In the genomic region with DNA sequence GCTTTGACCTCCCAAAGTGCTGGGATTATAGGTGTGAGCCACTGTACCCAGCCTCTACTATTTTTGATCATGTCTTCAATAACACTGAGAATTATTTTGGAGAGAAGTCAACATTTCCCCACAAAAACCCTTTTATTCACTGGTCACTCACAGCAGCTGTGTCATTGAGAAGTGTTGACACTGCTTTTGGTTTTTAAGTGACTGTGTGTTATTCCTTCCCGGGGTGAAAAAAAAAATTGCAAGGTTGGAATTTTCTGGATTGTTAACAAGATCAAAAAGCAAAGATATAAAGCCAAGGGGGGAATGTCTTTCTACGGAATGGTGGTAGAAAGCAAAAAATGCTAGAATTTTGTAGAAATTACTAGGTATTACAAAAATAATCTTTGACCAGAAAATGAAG, we compare ENCODE assay signal across 16 cellular contexts.
DNase-seq lines count a peak whose midpoint lies in the region; ATAC-seq and TF ChIP-seq lines count a peak whose summit lies in the region.
"Had no signal": no experiment of that assay in that cellular context is flagged by ENCODE, and none has a peak within 500 bp of the region (broad histone marks: within the 10 kb centered on the region; RNA-seq: fewer than 3 reads in every experiment).

No MANE protein-coding gene starts in this region.

- CTCF ChIA-PET in HCT116 (lab: Charles Lee): interaction anchor here (1.6 kb wide), 1 partner anchor 89 kb away, joined by 6 read pairs; no protein-coding TSS in a partner anchor
- CTCF ChIA-PET in activated CD4-positive, alpha-beta T cell treated with anti-CD3 and anti-CD28 coated beads, Interleukin-2, amount 10 ng/mL, durations not matched to agents 7 days and 5 days (lab: Charles Lee): no interaction called here

- H3K4me3 ChIP-seq in HCT116 (replicated peaks in 1 of 2; ENCODE audit: low read depth in 1 of 2, low read length in 2 of 2) (no peak overlapping the region), SJSA1 (no peak overlapping the region), hepatocyte (no peak overlapping the region)
- H3K4me3 ChIP-seq: vagina had no signal

- H3K9me3 Mint-ChIP-seq in activated CD4-positive, alpha-beta T cell treated with anti-CD3 and anti-CD28 coated beads, Interleukin-2, amount 10 ng/mL, durations not matched to agents 7 days and 5 days: no peaks in the 10 kb centered on the region

- H3K4me2 ChIP-seq in HCT116 (ENCODE audit: low read length): 0 out of 2 replicates have a peak overlapping the region, but pooled peaks have one; percentile 67
- no peak overlapping the region for H3K4me2 ChIP-seq in hepatocyte
- H3K4me2 ChIP-seq: KMS-11 had no signal

- DNase-seq in HCT116 (ENCODE audit: low read depth, low spot score) (no peak), SJSA1 (ENCODE audit: low read depth in 1 of 2, low spot score in 2 of 2) (no peak), hepatocyte (ENCODE audit: low spot score) (no peak), pons (ENCODE audit: low spot score) (peak; percentile 83), NOMO-1 treated with dmso at 0.1 percent for 144 hours (lab: John Stamatoyannopoulos, UW; ENCODE audit: unreplicated experiment) (no peak)
- DNase-seq in activated CD4-positive, alpha-beta T cell treated with anti-CD3 and anti-CD28 coated beads, Interleukin-2, amount 10 ng/mL, durations not matched to agents 7 days and 5 days: no peak
- DNase-seq: activated naive CD4-positive, alpha-beta T cell treated with anti-CD3 and anti-CD28 coated beads, Interleukin-2, amount 50 U/mL, for 16 hours; activated T-cell treated with anti-CD3 and anti-CD28 coated beads, Interleukin-2, amount 50 U/mL, for 1 hour; AML-193; central memory CD4-positive, alpha-beta T cell; foreskin keratinocyte; NCI-H1436 treated with DMSO at 0.1 percent for 48 hours had no signal

- H3K27ac ChIP-seq in HCT116 (ENCODE audit: low read depth, low read length): no peak overlapping the region
- H3K27ac ChIP-seq in SJSA1: peak overlapping the region; percentile 47; the same call in 1 of the 2 replicates
- peak overlapping the region; percentile 69 for H3K27ac ChIP-seq in hepatocyte
- H3K27ac ChIP-seq: foreskin keratinocyte, KMS-11 had no signal

- no peak overlapping the region for H3K9ac ChIP-seq in HCT116 (ENCODE audit: low read length)
- H3K9ac ChIP-seq: KMS-11 had no signal

- H3K27me3 Mint-ChIP-seq in activated CD4-positive, alpha-beta T cell treated with anti-CD3 and anti-CD28 coated beads, Interleukin-2, amount 10 ng/mL, durations not matched to agents 7 days and 5 days: no peaks in the 10 kb centered on the region

- 46% methylated on average over 2 of the region's 2 CpGs for WGBS in hepatocyte (ENCODE audit: low lambda C conversion rate, missing lambda C conversion rate)

- intact Hi-C loops in HCT116 (cut with micrococcal nuclease): no loop called here

- no TSS peak for BruUV-seq in HCT116 (replicated peaks; lab: Mats Ljungman, UMichigan)

- H3K4me1 Mint-ChIP-seq in activated CD4-positive, alpha-beta T cell treated with anti-CD3 and anti-CD28 coated beads, Interleukin-2, amount 10 ng/mL, durations not matched to agents 7 days and 5 days: no peaks in the 10 kb centered on the region

- ATAC-seq in HCT116 (no peak), GM21381 (IDR thresholded peaks at IDR 0.05; ENCODE audit: unreplicated experiment) (no peak), HG03039 (IDR thresholded peaks at IDR 0.05; ENCODE audit: unreplicated experiment) (no peak)
- ATAC-seq: foreskin keratinocyte had no signal

- no peak overlapping the region for H3K27ac Mint-ChIP-seq in activated CD4-positive, alpha-beta T cell treated with anti-CD3 and anti-CD28 coated beads, Interleukin-2, amount 10 ng/mL, durations not matched to agents 7 days and 5 days

- RAD21 ChIA-PET in HCT116 (lab: Charles Lee; ENCODE audit: low non-redundant PET in 1 of 2, low total read pairs in 2 of 2, uncharacterized antibody in 2 of 2, unreplicated experiment in 2 of 2): no interaction called here

- H3K36me3 ChIP-seq in HCT116 (ENCODE audit: control insufficient read depth in 1 of 2, insufficient read depth in 2 of 2, low read length in 2 of 2): no peaks in the 10 kb centered on the region
- no peaks in the 10 kb centered on the region for H3K36me3 ChIP-seq in SJSA1
- H3K36me3 ChIP-seq in hepatocyte (replicated peaks; ENCODE audit: insufficient read depth, low read depth): no peaks in the 10 kb centered on the region
- H3K36me3 ChIP-seq: vagina had no signal

- no peaks in the 10 kb centered on the region for H3K9me2 ChIP-seq in HCT116 (ENCODE audit: insufficient read depth)
- H3K9me2 ChIP-seq in hepatocyte (replicated peaks; ENCODE audit: insufficient read depth): no peaks in the 10 kb centered on the region

- H3K9me3 ChIP-seq in HCT116 (ENCODE audit: control insufficient read depth in 1 of 2, insufficient read depth in 1 of 2, low read depth in 1 of 2, low read length in 2 of 2) (no peaks in the 10 kb centered on the region), SJSA1 (replicated peaks) (no peaks in the 10 kb centered on the region), hepatocyte (ENCODE audit: low read depth) (no peaks in the 10 kb centered on the region)
- H3K9me3 ChIP-seq: vagina had no signal

- TF ChIP-seq CTCF in HCT116 (IDR thresholded peaks at IDR 0.05 in 2 of 3, conservative IDR thresholded peaks at IDR 0.05 in 1 of 3; ENCODE audit: borderline replicate concordance in 1 of 3, insufficient read depth in 1 of 3, low read depth in 2 of 3, low read length in 2 of 3): no peak
- TF ChIP-seq CTCF in hepatocyte (IDR thresholded peaks at IDR 0.05; ENCODE audit: poor library complexity): no peak

- no peaks in the 10 kb centered on the region for H3K27me3 ChIP-seq in HCT116 (ENCODE audit: insufficient read depth, low read length)
- no peaks in the 10 kb centered on the region for H3K27me3 ChIP-seq in SJSA1 (replicated peaks)
- no peaks in the 10 kb centered on the region for H3K27me3 ChIP-seq in hepatocyte
- H3K27me3 ChIP-seq: foreskin keratinocyte, vagina had no signal

- no peak overlapping the region for H3K4me3 Mint-ChIP-seq in activated CD4-positive, alpha-beta T cell treated with anti-CD3 and anti-CD28 coated beads, Interleukin-2, amount 10 ng/mL, durations not matched to agents 7 days and 5 days

- H3K36me3 Mint-ChIP-seq in activated CD4-positive, alpha-beta T cell treated with anti-CD3 and anti-CD28 coated beads, Interleukin-2, amount 10 ng/mL, durations not matched to agents 7 days and 5 days (ENCODE audit: low read depth): no peaks in the 10 kb centered on the region

- no peak for TF ChIP-seq POLR2A in HCT116 (IDR thresholded peaks at IDR 0.05; ENCODE audit: borderline replicate concordance, extremely low read depth, insufficient read depth, insufficient read length)

- H4K20me1 ChIP-seq in HCT116 (ENCODE audit: insufficient read depth): no peaks in the 10 kb centered on the region; the same call in 1 of the 2 replicates
- H4K20me1 ChIP-seq in hepatocyte (ENCODE audit: insufficient read depth, poor library complexity, severe bottlenecking): no peaks in the 10 kb centered on the region

- no peak for TF ChIP-seq RAD21 in HCT116 (IDR thresholded peaks at IDR 0.05; ENCODE audit: low read depth)

- H3K4me1 ChIP-seq in HCT116 (ENCODE audit: control insufficient read depth in 1 of 2, insufficient read depth in 2 of 2, low read length in 2 of 2) (peaks cover 21 to 24% of the 10 kb centered on the region in 2 experiments), SJSA1 (replicated peaks) (peaks cover 34% of the 10 kb centered on the region), hepatocyte (ENCODE audit: insufficient read depth) (peaks cover 29% of the 10 kb centered on the region)

- no peaks in the 10 kb centered on the region; the same call in 1 of the 2 replicates for H3K79me2 ChIP-seq in HCT116 (ENCODE audit: insufficient read depth, low read length)
- peaks cover 74% of the 10 kb centered on the region for H3K79me2 ChIP-seq in hepatocyte

- POLR2A ChIA-PET in HCT116 (lab: Charles Lee): no interaction called here
- POLR2A ChIA-PET in activated CD4-positive, alpha-beta T cell treated with anti-CD3 and anti-CD28 coated beads, Interleukin-2, amount 10 ng/mL, durations not matched to agents 7 days and 5 days (lab: Charles Lee): no interaction called here

- no peak overlapping the region for H2AFZ ChIP-seq in HCT116 (ENCODE audit: low read depth, low read length, poor library complexity, severe bottlenecking)
- no peak overlapping the region for H2AFZ ChIP-seq in hepatocyte

TF ChIP-seq in HCT116, 20 proteins besides CTCF, POLR2A, EP300 and RAD21 (continues in another document):
- TF ChIP-seq EGR1 (IDR thresholded peaks at IDR 0.05; ENCODE audit: low read depth) (no peak), POLR2AphosphoS5 (IDR thresholded peaks at IDR 0.05; ENCODE audit: low read depth, low read length) (no peak), TCF7L2 (IDR thresholded peaks at IDR 0.05; ENCODE audit: borderline replicate concordance, extremely low read depth, insufficient read depth, insufficient read length) (no peak), YY1 (IDR thresholded peaks at IDR 0.05; ENCODE audit: extremely low read depth, insufficient replicate concordance, low read depth, low read length) (no peak), ZNF274 (IDR thresholded peaks at IDR 0.05; ENCODE audit: low read depth, low read length) (no peak), JUND (IDR thresholded peaks at IDR 0.05) (no peak), FOSL1 (IDR thresholded peaks at IDR 0.05; ENCODE audit: low read depth) (no peak)
- TF ChIP-seq, protein P1, sequence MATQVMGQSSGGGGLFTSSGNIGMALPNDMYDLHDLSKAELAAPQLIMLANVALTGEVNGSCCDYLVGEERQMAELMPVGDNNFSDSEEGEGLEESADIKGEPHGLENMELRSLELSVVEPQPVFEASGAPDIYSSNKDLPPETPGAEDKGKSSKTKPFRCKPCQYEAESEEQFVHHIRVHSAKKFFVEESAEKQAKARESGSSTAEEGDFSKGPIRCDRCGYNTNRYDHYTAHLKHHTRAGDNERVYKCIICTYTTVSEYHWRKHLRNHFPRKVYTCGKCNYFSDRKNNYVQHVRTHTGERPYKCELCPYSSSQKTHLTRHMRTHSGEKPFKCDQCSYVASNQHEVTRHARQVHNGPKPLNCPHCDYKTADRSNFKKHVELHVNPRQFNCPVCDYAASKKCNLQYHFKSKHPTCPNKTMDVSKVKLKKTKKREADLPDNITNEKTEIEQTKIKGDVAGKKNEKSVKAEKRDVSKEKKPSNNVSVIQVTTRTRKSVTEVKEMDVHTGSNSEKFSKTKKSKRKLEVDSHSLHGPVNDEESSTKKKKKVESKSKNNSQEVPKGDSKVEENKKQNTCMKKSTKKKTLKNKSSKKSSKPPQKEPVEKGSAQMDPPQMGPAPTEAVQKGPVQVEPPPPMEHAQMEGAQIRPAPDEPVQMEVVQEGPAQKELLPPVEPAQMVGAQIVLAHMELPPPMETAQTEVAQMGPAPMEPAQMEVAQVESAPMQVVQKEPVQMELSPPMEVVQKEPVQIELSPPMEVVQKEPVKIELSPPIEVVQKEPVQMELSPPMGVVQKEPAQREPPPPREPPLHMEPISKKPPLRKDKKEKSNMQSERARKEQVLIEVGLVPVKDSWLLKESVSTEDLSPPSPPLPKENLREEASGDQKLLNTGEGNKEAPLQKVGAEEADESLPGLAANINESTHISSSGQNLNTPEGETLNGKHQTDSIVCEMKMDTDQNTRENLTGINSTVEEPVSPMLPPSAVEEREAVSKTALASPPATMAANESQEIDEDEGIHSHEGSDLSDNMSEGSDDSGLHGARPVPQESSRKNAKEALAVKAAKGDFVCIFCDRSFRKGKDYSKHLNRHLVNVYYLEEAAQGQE (IDR thresholded peaks at IDR 0.05; ENCODE audit: low read depth): no peak
